Comparison of ENCODE assay signal across 1 cellular context in the genomic region with DNA sequence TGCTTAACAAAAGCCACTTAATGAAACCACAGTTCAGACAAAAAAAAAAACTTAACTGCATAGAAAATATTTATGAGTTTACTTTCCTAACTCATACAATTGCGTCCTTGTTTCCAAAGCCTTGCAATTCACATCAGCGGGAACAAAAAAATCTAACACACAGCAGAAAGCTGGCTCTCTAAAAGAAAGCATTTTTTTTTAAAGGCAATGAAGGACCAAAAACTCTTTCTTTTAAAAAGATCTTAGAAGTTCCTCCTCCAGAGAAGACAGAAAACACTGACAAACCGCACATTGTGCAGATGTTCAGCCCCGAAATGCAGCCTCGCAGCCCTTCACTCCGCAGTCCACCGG.
TF ChIP-seq lines count a peak whose summit lies in the region.

No MANE protein-coding gene starts in this region.

TF ChIP-seq in GM23338, 12 proteins besides CTCF, POLR2A, EP300 and RAD21 (continued from another document):
- TF ChIP-seq, protein P1, sequence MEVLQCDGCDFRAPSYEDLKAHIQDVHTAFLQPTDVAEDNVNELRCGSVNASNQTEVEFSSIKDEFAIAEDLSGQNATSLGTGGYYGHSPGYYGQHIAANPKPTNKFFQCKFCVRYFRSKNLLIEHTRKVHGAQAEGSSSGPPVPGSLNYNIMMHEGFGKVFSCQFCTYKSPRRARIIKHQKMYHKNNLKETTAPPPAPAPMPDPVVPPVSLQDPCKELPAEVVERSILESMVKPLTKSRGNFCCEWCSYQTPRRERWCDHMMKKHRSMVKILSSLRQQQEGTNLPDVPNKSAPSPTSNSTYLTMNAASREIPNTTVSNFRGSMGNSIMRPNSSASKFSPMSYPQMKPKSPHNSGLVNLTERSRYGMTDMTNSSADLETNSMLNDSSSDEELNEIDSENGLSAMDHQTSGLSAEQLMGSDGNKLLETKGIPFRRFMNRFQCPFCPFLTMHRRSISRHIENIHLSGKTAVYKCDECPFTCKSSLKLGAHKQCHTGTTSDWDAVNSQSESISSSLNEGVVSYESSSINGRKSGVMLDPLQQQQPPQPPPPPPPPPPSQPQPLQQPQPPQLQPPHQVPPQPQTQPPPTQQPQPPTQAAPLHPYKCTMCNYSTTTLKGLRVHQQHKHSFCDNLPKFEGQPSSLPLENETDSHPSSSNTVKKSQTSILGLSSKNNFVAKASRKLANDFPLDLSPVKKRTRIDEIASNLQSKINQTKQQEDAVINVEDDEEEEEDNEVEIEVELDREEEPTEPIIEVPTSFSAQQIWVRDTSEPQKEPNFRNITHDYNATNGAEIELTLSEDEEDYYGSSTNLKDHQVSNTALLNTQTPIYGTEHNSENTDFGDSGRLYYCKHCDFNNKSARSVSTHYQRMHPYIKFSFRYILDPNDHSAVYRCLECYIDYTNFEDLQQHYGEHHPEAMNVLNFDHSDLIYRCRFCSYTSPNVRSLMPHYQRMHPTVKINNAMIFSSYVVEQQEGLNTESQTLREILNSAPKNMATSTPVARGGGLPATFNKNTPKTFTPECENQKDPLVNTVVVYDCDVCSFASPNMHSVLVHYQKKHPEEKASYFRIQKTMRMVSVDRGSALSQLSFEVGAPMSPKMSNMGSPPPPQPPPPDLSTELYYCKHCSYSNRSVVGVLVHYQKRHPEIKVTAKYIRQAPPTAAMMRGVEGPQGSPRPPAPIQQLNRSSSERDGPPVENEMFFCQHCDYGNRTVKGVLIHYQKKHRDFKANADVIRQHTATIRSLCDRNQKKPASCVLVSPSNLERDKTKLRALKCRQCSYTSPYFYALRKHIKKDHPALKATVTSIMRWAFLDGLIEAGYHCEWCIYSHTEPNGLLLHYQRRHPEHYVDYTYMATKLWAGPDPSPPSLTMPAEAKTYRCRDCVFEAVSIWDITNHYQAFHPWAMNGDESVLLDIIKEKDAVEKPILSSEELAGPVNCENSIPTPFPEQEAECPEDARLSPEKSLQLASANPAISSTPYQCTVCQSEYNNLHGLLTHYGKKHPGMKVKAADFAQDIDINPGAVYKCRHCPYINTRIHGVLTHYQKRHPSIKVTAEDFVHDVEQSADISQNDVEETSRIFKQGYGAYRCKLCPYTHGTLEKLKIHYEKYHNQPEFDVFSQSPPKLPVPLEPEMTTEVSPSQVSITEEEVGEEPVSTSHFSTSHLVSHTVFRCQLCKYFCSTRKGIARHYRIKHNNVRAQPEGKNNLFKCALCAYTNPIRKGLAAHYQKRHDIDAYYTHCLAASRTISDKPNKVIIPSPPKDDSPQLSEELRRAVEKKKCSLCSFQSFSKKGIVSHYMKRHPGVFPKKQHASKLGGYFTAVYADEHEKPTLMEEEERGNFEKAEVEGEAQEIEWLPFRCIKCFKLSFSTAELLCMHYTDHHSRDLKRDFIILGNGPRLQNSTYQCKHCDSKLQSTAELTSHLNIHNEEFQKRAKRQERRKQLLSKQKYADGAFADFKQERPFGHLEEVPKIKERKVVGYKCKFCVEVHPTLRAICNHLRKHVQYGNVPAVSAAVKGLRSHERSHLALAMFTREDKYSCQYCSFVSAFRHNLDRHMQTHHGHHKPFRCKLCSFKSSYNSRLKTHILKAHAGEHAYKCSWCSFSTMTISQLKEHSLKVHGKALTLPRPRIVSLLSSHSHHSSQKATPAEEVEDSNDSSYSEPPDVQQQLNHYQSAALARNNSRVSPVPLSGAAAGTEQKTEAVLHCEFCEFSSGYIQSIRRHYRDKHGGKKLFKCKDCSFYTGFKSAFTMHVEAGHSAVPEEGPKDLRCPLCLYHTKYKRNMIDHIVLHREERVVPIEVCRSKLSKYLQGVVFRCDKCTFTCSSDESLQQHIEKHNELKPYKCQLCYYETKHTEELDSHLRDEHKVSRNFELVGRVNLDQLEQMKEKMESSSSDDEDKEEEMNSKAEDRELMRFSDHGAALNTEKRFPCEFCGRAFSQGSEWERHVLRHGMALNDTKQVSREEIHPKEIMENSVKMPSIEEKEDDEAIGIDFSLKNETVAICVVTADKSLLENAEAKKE (CRISPR knock-in tag; IDR thresholded peaks at IDR 0.05): no peak
- TF ChIP-seq, protein P2, sequence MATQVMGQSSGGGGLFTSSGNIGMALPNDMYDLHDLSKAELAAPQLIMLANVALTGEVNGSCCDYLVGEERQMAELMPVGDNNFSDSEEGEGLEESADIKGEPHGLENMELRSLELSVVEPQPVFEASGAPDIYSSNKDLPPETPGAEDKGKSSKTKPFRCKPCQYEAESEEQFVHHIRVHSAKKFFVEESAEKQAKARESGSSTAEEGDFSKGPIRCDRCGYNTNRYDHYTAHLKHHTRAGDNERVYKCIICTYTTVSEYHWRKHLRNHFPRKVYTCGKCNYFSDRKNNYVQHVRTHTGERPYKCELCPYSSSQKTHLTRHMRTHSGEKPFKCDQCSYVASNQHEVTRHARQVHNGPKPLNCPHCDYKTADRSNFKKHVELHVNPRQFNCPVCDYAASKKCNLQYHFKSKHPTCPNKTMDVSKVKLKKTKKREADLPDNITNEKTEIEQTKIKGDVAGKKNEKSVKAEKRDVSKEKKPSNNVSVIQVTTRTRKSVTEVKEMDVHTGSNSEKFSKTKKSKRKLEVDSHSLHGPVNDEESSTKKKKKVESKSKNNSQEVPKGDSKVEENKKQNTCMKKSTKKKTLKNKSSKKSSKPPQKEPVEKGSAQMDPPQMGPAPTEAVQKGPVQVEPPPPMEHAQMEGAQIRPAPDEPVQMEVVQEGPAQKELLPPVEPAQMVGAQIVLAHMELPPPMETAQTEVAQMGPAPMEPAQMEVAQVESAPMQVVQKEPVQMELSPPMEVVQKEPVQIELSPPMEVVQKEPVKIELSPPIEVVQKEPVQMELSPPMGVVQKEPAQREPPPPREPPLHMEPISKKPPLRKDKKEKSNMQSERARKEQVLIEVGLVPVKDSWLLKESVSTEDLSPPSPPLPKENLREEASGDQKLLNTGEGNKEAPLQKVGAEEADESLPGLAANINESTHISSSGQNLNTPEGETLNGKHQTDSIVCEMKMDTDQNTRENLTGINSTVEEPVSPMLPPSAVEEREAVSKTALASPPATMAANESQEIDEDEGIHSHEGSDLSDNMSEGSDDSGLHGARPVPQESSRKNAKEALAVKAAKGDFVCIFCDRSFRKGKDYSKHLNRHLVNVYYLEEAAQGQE (IDR thresholded peaks at IDR 0.05; ENCODE audit: unreplicated experiment): no peak
